1 cellular context compared by ENCODE assay signal in the genomic region with DNA sequence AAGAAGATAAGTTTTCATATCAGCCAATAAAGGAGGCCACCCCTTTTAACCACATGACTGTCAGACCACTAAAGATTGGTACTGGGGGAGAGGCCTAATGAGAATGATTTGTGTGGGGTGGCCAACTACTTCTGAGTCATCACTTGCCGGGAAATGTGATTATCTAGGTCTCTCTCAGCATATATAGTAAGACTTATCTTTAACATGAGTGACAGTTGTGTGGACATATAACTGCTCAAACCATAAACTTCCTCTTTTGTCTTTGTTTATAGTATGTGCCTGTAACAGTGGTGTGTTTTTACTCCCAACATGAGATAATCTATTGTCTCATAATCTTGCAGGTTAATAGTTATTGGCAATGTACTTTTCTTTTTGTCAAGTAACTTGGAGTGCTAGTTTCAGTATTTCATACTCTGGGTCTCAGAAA.
TF ChIP-seq lines count a peak whose summit lies in the region.

No MANE protein-coding gene starts in this region.

TF ChIP-seq in K562, 482 proteins besides CTCF, POLR2A, EP300 and RAD21 (continued from another document and continues in another):
- TF ChIP-seq CREM (IDR thresholded peaks at IDR 0.05; ENCODE audit: low read depth): peak; percentile 71
- TF ChIP-seq SREBF1 (IDR thresholded peaks at IDR 0.05; ENCODE audit: borderline replicate concordance, low read depth, low read length): no peak
- no peak for TF ChIP-seq ETV5 (CRISPR knock-in tag; IDR thresholded peaks at IDR 0.05; ENCODE audit: low read depth)
- TF ChIP-seq RFX1 (IDR thresholded peaks at IDR 0.05): no peak
- peak; percentile 66 for TF ChIP-seq ZEB2 (IDR thresholded peaks at IDR 0.05)
- TF ChIP-seq, protein P1, sequence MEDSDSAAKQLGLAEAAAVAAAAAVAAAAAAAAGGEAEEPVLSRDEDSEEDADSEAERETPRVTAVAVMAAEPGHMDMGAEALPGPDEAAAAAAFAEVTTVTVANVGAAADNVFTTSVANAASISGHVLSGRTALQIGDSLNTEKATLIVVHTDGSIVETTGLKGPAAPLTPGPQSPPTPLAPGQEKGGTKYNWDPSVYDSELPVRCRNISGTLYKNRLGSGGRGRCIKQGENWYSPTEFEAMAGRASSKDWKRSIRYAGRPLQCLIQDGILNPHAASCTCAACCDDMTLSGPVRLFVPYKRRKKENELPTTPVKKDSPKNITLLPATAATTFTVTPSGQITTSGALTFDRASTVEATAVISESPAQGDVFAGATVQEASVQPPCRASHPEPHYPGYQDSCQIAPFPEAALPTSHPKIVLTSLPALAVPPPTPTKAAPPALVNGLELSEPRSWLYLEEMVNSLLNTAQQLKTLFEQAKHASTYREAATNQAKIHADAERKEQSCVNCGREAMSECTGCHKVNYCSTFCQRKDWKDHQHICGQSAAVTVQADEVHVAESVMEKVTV (CRISPR knock-in tag; IDR thresholded peaks at IDR 0.05): no peak
- TF ChIP-seq BRF1 (IDR thresholded peaks at IDR 0.05; ENCODE audit: borderline replicate concordance, extremely low read depth, insufficient read length): no peak
- no peak for TF ChIP-seq ZNF707 (CRISPR knock-in tag; conservative IDR thresholded peaks at IDR 0.05)
- TF ChIP-seq, protein P2, sequence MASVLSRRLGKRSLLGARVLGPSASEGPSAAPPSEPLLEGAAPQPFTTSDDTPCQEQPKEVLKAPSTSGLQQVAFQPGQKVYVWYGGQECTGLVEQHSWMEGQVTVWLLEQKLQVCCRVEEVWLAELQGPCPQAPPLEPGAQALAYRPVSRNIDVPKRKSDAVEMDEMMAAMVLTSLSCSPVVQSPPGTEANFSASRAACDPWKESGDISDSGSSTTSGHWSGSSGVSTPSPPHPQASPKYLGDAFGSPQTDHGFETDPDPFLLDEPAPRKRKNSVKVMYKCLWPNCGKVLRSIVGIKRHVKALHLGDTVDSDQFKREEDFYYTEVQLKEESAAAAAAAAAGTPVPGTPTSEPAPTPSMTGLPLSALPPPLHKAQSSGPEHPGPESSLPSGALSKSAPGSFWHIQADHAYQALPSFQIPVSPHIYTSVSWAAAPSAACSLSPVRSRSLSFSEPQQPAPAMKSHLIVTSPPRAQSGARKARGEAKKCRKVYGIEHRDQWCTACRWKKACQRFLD (CRISPR knock-in tag; IDR thresholded peaks at IDR 0.05): no peak
- TF ChIP-seq NFE2 (IDR thresholded peaks at IDR 0.05; ENCODE audit: low read depth): peak; percentile 80
- TF ChIP-seq, protein P3, sequence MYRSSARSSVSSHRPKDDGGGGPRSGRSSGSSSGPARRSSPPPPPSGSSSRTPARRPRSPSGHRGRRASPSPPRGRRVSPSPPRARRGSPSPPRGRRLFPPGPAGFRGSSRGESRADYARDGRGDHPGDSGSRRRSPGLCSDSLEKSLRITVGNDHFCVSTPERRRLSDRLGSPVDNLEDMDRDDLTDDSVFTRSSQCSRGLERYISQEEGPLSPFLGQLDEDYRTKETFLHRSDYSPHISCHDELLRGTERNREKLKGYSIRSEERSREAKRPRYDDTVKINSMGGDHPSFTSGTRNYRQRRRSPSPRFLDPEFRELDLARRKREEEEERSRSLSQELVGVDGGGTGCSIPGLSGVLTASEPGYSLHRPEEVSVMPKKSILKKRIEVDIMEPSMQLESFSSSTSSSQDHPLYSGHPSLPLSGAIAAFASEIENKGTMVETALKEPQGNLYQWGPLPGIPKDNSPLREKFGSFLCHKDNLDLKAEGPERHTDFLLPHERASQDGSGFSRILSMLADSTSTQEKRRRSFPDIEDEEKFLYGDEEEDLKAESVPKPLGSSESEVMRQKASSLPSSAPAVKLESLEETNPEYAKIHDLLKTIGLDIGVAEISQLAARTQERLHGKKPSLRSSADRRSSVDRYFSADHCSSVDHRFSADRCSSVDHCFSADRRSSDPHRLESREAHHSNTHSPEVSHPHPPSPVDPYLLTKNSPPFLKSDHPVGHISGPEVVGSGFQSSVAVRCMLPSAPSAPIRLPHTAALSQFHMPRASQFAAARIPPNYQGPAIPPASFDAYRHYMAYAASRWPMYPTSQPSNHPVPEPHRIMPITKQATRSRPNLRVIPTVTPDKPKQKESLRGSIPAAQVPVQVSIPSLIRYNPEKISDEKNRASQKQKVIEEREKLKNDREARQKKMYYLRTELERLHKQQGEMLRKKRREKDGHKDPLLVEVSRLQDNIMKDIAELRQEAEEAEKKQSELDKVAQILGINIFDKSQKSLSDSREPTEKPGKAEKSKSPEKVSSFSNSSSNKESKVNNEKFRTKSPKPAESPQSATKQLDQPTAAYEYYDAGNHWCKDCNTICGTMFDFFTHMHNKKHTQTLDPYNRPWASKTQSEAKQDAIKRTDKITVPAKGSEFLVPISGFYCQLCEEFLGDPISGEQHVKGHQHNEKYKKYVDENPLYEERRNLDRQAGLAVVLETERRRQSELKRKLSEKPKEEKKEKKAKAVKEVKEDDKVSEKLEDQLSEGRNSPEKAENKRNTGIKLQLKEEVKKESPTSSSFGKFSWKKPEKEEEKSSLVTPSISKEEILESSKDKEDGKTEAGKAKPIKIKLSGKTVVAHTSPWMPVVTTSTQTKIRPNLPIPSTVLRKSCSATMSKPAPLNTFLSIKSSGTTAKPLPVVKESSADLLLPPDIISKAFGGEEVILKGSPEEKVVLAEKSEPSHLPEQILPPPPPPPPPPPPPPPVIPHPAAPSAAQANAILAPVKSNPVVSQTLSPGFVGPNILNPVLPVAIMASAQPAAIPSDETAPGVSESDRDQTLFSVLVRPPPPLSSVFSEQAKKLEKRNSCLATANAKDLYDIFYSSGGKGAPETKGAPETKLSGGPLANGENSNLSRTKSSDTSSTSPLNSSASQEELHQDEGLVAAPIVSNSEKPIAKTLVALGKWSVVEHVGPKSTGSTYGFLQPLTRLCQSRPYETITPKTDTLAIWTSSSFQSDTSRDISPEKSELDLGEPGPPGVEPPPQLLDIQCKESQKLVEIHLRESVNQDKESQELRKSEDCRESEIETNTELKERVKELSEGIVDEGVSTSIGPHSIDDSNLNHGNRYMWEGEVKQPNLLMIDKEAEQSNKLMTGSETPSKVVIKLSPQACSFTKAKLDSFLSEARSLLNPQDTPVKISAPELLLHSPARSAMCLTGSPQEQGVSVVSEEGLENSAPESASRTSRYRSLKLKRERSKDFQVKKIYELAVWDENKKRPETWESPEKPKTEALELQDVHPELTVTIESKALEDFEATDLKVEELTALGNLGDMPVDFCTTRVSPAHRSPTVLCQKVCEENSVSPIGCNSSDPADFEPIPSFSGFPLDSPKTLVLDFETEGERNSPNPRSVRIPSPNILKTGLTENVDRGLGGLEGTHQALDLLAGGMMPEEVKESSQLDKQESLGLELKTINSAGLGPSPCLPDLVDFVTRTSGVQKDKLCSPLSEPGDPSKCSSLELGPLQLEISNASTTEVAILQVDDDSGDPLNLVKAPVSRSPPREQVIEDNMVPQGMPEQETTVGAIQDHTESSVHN (IDR thresholded peaks at IDR 0.05; ENCODE audit: borderline replicate concordance in 1 of 2, low read depth in 1 of 2): peak in 1 of 2 experiments; percentile 64; a peak in 1 of 4 replicates
- 0 out of 2 replicates have a peak, but pooled peaks have one; percentile 27 for TF ChIP-seq NR2C1 (IDR thresholded peaks at IDR 0.05)
- TF ChIP-seq NR2C1 (tag; IDR thresholded peaks at IDR 0.05): peak; percentile 26; the same call in 1 of the 2 replicates
- no peak for TF ChIP-seq CEBPG (CRISPR knock-in tag; IDR thresholded peaks at IDR 0.05)
- TF ChIP-seq CEBPG (tag; conservative IDR thresholded peaks at IDR 0.05 in 1 of 2, IDR thresholded peaks at IDR 0.05 in 1 of 2): no peak; a peak in 1 of 4 replicates
- TF ChIP-seq, protein P4, sequence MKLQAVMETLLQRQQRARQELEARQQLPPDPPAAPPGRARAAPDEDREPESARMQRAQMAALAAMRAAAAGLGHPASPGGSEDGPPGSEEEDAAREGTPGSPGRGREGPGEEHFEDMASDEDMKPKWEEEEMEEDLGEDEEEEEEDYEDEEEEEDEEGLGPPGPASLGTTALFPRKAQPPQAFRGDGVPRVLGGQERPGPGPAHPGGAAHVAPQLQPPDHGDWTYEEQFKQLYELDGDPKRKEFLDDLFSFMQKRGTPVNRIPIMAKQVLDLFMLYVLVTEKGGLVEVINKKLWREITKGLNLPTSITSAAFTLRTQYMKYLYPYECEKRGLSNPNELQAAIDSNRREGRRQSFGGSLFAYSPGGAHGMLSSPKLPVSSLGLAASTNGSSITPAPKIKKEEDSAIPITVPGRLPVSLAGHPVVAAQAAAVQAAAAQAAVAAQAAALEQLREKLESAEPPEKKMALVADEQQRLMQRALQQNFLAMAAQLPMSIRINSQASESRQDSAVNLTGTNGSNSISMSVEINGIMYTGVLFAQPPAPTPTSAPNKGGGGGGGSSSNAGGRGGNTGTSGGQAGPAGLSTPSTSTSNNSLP (IDR thresholded peaks at IDR 0.05; ENCODE audit: borderline replicate concordance, low read depth, low read length): peak; percentile 97
- TF ChIP-seq, protein P5, sequence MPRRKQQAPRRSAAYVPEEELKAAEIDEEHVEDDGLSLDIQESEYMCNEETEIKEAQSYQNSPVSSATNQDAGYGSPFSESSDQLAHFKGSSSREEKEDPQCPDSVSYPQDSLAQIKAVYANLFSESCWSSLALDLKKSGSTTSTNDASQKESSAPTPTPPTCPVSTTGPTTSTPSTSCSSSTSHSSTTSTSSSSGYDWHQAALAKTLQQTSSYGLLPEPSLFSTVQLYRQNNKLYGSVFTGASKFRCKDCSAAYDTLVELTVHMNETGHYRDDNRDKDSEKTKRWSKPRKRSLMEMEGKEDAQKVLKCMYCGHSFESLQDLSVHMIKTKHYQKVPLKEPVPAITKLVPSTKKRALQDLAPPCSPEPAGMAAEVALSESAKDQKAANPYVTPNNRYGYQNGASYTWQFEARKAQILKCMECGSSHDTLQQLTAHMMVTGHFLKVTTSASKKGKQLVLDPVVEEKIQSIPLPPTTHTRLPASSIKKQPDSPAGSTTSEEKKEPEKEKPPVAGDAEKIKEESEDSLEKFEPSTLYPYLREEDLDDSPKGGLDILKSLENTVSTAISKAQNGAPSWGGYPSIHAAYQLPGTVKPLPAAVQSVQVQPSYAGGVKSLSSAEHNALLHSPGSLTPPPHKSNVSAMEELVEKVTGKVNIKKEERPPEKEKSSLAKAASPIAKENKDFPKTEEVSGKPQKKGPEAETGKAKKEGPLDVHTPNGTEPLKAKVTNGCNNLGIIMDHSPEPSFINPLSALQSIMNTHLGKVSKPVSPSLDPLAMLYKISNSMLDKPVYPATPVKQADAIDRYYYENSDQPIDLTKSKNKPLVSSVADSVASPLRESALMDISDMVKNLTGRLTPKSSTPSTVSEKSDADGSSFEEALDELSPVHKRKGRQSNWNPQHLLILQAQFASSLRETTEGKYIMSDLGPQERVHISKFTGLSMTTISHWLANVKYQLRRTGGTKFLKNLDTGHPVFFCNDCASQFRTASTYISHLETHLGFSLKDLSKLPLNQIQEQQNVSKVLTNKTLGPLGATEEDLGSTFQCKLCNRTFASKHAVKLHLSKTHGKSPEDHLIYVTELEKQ (CRISPR knock-in tag; IDR thresholded peaks at IDR 0.05): no peak
- TF ChIP-seq, protein P6, sequence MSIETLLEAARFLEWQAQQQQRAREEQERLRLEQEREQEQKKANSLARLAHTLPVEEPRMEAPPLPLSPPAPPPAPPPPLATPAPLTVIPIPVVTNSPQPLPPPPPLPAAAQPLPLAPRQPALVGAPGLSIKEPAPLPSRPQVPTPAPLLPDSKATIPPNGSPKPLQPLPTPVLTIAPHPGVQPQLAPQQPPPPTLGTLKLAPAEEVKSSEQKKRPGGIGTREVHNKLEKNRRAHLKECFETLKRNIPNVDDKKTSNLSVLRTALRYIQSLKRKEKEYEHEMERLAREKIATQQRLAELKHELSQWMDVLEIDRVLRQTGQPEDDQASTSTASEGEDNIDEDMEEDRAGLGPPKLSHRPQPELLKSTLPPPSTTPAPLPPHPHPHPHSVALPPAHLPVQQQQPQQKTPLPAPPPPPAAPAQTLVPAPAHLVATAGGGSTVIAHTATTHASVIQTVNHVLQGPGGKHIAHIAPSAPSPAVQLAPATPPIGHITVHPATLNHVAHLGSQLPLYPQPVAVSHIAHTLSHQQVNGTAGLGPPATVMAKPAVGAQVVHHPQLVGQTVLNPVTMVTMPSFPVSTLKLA (conservative IDR thresholded peaks at IDR 0.05): no peak; a peak in 1 of 4 replicates
- TF ChIP-seq ZNF408 (CRISPR knock-in tag; IDR thresholded peaks at IDR 0.05; ENCODE audit: low read depth): no peak
- TF ChIP-seq RBM14 (IDR thresholded peaks at IDR 0.05; ENCODE audit: borderline replicate concordance, insufficient read depth, low read depth, low read length): no peak
- TF ChIP-seq MCM7 (IDR thresholded peaks at IDR 0.05): no peak
- peak; percentile 26 for TF ChIP-seq CHD4 (IDR thresholded peaks at IDR 0.05; ENCODE audit: insufficient read depth, insufficient replicate concordance, low read depth, low read length, poor library complexity, severe bottlenecking)
- TF ChIP-seq ZNF717 (CRISPR knock-in tag; IDR thresholded peaks at IDR 0.05): no peak
- no peak for TF ChIP-seq BMI1 (IDR thresholded peaks at IDR 0.05; ENCODE audit: low read length)
- peak; percentile 57; the same call in 1 of the 2 replicates for TF ChIP-seq PHF21A (IDR thresholded peaks at IDR 0.05; ENCODE audit: borderline replicate concordance, low read depth)
- TF ChIP-seq CBFA2T2 (conservative IDR thresholded peaks at IDR 0.05): peak; percentile 87
- TF ChIP-seq ZNF507 (tag; conservative IDR thresholded peaks at IDR 0.05): no peak
- no peak for TF ChIP-seq SRSF1 (IDR thresholded peaks at IDR 0.05; ENCODE audit: low read depth, low read length)
- TF ChIP-seq, protein P7, sequence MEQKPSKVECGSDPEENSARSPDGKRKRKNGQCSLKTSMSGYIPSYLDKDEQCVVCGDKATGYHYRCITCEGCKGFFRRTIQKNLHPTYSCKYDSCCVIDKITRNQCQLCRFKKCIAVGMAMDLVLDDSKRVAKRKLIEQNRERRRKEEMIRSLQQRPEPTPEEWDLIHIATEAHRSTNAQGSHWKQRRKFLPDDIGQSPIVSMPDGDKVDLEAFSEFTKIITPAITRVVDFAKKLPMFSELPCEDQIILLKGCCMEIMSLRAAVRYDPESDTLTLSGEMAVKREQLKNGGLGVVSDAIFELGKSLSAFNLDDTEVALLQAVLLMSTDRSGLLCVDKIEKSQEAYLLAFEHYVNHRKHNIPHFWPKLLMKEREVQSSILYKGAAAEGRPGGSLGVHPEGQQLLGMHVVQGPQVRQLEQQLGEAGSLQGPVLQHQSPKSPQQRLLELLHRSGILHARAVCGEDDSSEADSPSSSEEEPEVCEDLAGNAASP (IDR thresholded peaks at IDR 0.05): no peak
- no peak for TF ChIP-seq ZNF696 (CRISPR knock-in tag; conservative IDR thresholded peaks at IDR 0.05)
- TF ChIP-seq, protein P8, sequence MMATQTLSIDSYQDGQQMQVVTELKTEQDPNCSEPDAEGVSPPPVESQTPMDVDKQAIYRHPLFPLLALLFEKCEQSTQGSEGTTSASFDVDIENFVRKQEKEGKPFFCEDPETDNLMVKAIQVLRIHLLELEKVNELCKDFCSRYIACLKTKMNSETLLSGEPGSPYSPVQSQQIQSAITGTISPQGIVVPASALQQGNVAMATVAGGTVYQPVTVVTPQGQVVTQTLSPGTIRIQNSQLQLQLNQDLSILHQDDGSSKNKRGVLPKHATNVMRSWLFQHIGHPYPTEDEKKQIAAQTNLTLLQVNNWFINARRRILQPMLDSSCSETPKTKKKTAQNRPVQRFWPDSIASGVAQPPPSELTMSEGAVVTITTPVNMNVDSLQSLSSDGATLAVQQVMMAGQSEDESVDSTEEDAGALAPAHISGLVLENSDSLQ (IDR thresholded peaks at IDR 0.05): peak; percentile 98
- no peak for TF ChIP-seq KAT2B (IDR thresholded peaks at IDR 0.05; ENCODE audit: low read depth, low read length)
- peak; percentile 87 for TF ChIP-seq LEF1 (IDR thresholded peaks at IDR 0.05)
- TF ChIP-seq ZSCAN32 (CRISPR knock-in tag; IDR thresholded peaks at IDR 0.05): no peak
